ENCODE assay signal across 19 cellular contexts in the genomic region with DNA sequence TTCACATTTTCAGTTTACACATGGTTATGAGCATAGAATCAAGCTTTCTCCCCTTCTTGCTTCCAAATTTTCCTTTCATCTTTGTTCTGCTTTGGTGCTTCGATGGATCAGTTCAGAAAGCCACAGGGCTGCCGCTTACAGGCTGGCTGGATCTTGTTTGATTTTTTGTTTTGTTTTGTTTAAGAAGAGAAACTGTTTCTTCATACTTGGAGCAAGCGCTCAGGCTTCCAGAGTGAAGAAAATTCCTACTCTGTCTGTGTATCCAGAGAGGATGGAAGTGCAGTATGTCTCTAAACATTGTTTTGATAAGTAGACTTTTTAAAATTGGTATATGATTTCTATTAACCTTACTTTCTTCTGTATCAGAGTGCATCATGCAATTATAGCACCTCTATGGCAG.
A peak's percentile ranks its signal among the peaks of the same experiment; 100 is the strongest.
DNase-seq lines count a peak whose midpoint lies in the region; ATAC-seq and TF ChIP-seq lines count a peak whose summit lies in the region.
"Had no signal": no experiment of that assay in that cellular context is flagged by ENCODE, and none has a peak within 500 bp of the region (broad histone marks: within the 10 kb centered on the region; RNA-seq: fewer than 3 reads in every experiment).

No MANE protein-coding gene starts in this region.

- no peak for DNase-seq in GM23338 (ENCODE audit: low spot score)
- no peak for DNase-seq in WTC11 (ENCODE audit: low spot score)
- DNase-seq in fibroblast of peridontal ligament (ENCODE audit: extremely low read depth), result peak; percentile 64
- DNase-seq in osteoblast (ENCODE audit: insufficient read length, low spot score, missing footprints), result peak; percentile 17
- no peak for DNase-seq in GM19238 (ENCODE audit: insufficient read length, low spot score)
- no peak for DNase-seq in SIG-M5 (lab: John Stamatoyannopoulos, UW)
- DNase-seq in activated CD8-positive, alpha-beta memory T cell treated with anti-CD3 and anti-CD28 coated beads, Interleukin-2, amount 10 ng/mL, durations not matched to agents 7 days and 5 days, result no peak
- DNase-seq in NCI-H2107 (lab: John Stamatoyannopoulos, UW), result no peak
- DNase-seq: DMS79 treated with DMSO at 0.1 percent for 48 hours; MM.1S; NCI-H1092; NCI-H1436 treated with DMSO at 0.1 percent for 48 hours; NCI-H2081; NCI-H69; NK-92 treated with Interleukin-12 subunit alpha and Interleukin-12 subunit beta, amount 100 ng/mL, for 24 hours had no signal

- H3K9me3 Mint-ChIP-seq in GM23338 (no peaks in the 10 kb centered on the region), WTC11 (no peaks in the 10 kb centered on the region)
- no peaks in the 10 kb centered on the region for H3K9me3 Mint-ChIP-seq in activated CD8-positive, alpha-beta memory T cell treated with anti-CD3 and anti-CD28 coated beads, Interleukin-2, amount 10 ng/mL, durations not matched to agents 7 days and 5 days (ENCODE audit: low read depth)

- H3K36me3 ChIP-seq in GM23338 (ENCODE audit: insufficient read depth) (no peaks in the 10 kb centered on the region), osteoblast (ENCODE audit: insufficient read depth, low read length) (no peaks in the 10 kb centered on the region)
- H3K36me3 ChIP-seq: HAP-1 had no signal

- H3K79me2 ChIP-seq in GM23338 (replicated peaks; ENCODE audit: insufficient read depth) (peaks cover 100% of the 10 kb centered on the region), osteoblast (ENCODE audit: insufficient read depth, low read length) (peaks cover 96% of the 10 kb centered on the region)

- H3K4me1 Mint-ChIP-seq in GM23338, result peaks cover 87% of the 10 kb centered on the region
- H3K4me1 Mint-ChIP-seq in WTC11, result peaks cover 92% of the 10 kb centered on the region
- H3K4me1 Mint-ChIP-seq in activated CD8-positive, alpha-beta memory T cell treated with anti-CD3 and anti-CD28 coated beads, Interleukin-2, amount 10 ng/mL, durations not matched to agents 7 days and 5 days, result peaks cover 29% of the 10 kb centered on the region

- H3K36me3 Mint-ChIP-seq in GM23338 (ENCODE audit: low read depth), result no peaks in the 10 kb centered on the region; the same call in 2 of the 3 replicates
- no peaks in the 10 kb centered on the region for H3K36me3 Mint-ChIP-seq in WTC11
- peaks cover 5% of the 10 kb centered on the region for H3K36me3 Mint-ChIP-seq in activated CD8-positive, alpha-beta memory T cell treated with anti-CD3 and anti-CD28 coated beads, Interleukin-2, amount 10 ng/mL, durations not matched to agents 7 days and 5 days

- H4K20me1 ChIP-seq in GM23338 (replicated peaks; ENCODE audit: insufficient read depth), result peaks cover 19% of the 10 kb centered on the region
- H4K20me1 ChIP-seq in osteoblast (ENCODE audit: insufficient read depth, low read length), result peaks cover 40% of the 10 kb centered on the region

- H3K27ac Mint-ChIP-seq in GM23338, result peak overlapping the region; percentile 9; the same call in 1 of the 2 replicates
- peak overlapping the region; percentile 19; the same call in 1 of the 2 replicates for H3K27ac Mint-ChIP-seq in WTC11
- no peak overlapping the region for H3K27ac Mint-ChIP-seq in activated CD8-positive, alpha-beta memory T cell treated with anti-CD3 and anti-CD28 coated beads, Interleukin-2, amount 10 ng/mL, durations not matched to agents 7 days and 5 days

- no peaks in the 10 kb centered on the region for H3K9me3 ChIP-seq in osteoblast (ENCODE audit: low read depth, low read length)
- H3K9me3 ChIP-seq: HAP-1 had no signal

- CTCF ChIA-PET in WTC11 (lab: Charles Lee), result no interaction called here
- CTCF ChIA-PET in activated CD8-positive, alpha-beta memory T cell treated with anti-CD3 and anti-CD28 coated beads, Interleukin-2, amount 10 ng/mL, durations not matched to agents 7 days and 5 days (lab: Charles Lee), result no interaction called here

- POLR2A ChIA-PET in WTC11 (lab: Charles Lee), result no interaction called here

- H3K4me3 Mint-ChIP-seq in GM23338, result no peak overlapping the region
- H3K4me3 Mint-ChIP-seq in WTC11, result no peak overlapping the region
- no peak overlapping the region for H3K4me3 Mint-ChIP-seq in activated CD8-positive, alpha-beta memory T cell treated with anti-CD3 and anti-CD28 coated beads, Interleukin-2, amount 10 ng/mL, durations not matched to agents 7 days and 5 days

- no peaks in the 10 kb centered on the region for H3F3A ChIP-seq in GM23338 (replicated peaks; ENCODE audit: low read depth)

- H3K4me3 ChIP-seq in GM23338 (no peak overlapping the region), osteoblast (ENCODE audit: insufficient read depth, low read length) (no peak overlapping the region)
- H3K4me3 ChIP-seq: HAP-1 had no signal

- no peak for ATAC-seq in GM23338
- ATAC-seq in WTC11, result no peak
- no peak for ATAC-seq in activated CD8-positive, alpha-beta memory T cell treated with anti-CD3 and anti-CD28 coated beads, Interleukin-2, amount 10 ng/mL, durations not matched to agents 7 days and 5 days
- ATAC-seq: Right ventricle myocardium inferior had no signal

- H3K27me3 Mint-ChIP-seq in GM23338 (ENCODE audit: insufficient read depth, low read depth, poor library complexity) (peaks cover 11% of the 10 kb centered on the region), WTC11 (ENCODE audit: low read depth) (no peaks in the 10 kb centered on the region)
- no peaks in the 10 kb centered on the region for H3K27me3 Mint-ChIP-seq in activated CD8-positive, alpha-beta memory T cell treated with anti-CD3 and anti-CD28 coated beads, Interleukin-2, amount 10 ng/mL, durations not matched to agents 7 days and 5 days

- no peak for TF ChIP-seq CTCF in GM23338 (conservative IDR thresholded peaks at IDR 0.05; ENCODE audit: low read depth in 2 of 2)
- TF ChIP-seq CTCF in WTC11 (IDR thresholded peaks at IDR 0.05), result no peak
- TF ChIP-seq CTCF in osteoblast (IDR thresholded peaks at IDR 0.05; ENCODE audit: extremely low read depth, low read depth, low read length), result no peak

- H3K9me2 ChIP-seq in GM23338 (ENCODE audit: insufficient read depth), result no peaks in the 10 kb centered on the region

- no peak overlapping the region for H3K4me2 ChIP-seq in GM23338
- peak overlapping the region; percentile 27 for H3K4me2 ChIP-seq in osteoblast (ENCODE audit: insufficient read depth, low read length)

- H3K4me1 ChIP-seq in GM23338 (ENCODE audit: insufficient read depth) (peaks cover 63% of the 10 kb centered on the region), osteoblast (ENCODE audit: insufficient read depth, low read length) (no peaks in the 10 kb centered on the region)

- no peak overlapping the region for H3K27ac ChIP-seq in GM23338 (ENCODE audit: low read depth)
- H3K27ac ChIP-seq in osteoblast (ENCODE audit: low read depth, low read length), result no peak overlapping the region
- H3K27ac ChIP-seq: C4-2B, HL-60 had no signal

- H3K27me3 ChIP-seq in GM23338 (ENCODE audit: insufficient read depth), result no peaks in the 10 kb centered on the region
- H3K27me3 ChIP-seq in osteoblast (ENCODE audit: insufficient read depth, low read length), result no peaks in the 10 kb centered on the region

- H2AFZ ChIP-seq in GM23338 (no peak overlapping the region), osteoblast (ENCODE audit: low read length) (no peak overlapping the region)

TF ChIP-seq in GM23338, 12 proteins besides CTCF, POLR2A, EP300 and RAD21 (continues in another document):
- TF ChIP-seq POLR2AphosphoS5 (IDR thresholded peaks at IDR 0.05; ENCODE audit: low read depth) (no peak), JUNB (IDR thresholded peaks at IDR 0.05; ENCODE audit: unreplicated experiment) (no peak), ETS1 (IDR thresholded peaks at IDR 0.05) (no peak), CREB1 (CRISPR knock-in tag; IDR thresholded peaks at IDR 0.05; ENCODE audit: low read depth) (no peak), STAT1 (IDR thresholded peaks at IDR 0.05; ENCODE audit: unreplicated experiment) (no peak), ZNF114 (CRISPR knock-in tag; IDR thresholded peaks at IDR 0.05) (no peak), NANOG (IDR thresholded peaks at IDR 0.05; ENCODE audit: borderline replicate concordance) (no peak), EZH2 (IDR thresholded peaks at IDR 0.05; ENCODE audit: low read depth, unreplicated experiment) (no peak)

TF ChIP-seq in WTC11, 78 proteins besides CTCF, POLR2A, EP300 and RAD21 (continues in another document):
- TF ChIP-seq, protein P1, sequence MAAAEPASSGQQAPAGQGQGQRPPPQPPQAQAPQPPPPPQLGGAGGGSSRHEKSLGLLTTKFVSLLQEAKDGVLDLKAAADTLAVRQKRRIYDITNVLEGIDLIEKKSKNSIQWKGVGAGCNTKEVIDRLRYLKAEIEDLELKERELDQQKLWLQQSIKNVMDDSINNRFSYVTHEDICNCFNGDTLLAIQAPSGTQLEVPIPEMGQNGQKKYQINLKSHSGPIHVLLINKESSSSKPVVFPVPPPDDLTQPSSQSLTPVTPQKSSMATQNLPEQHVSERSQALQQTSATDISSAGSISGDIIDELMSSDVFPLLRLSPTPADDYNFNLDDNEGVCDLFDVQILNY (CRISPR knock-in tag; IDR thresholded peaks at IDR 0.05), result no peak
- no peak for TF ChIP-seq TP53 (CRISPR knock-in tag; IDR thresholded peaks at IDR 0.05)
- no peak for TF ChIP-seq PREB (CRISPR knock-in tag; IDR thresholded peaks at IDR 0.05; ENCODE audit: borderline replicate concordance)
- no peak for TF ChIP-seq GTF2I (CRISPR knock-in tag; conservative IDR thresholded peaks at IDR 0.05)
- no peak for TF ChIP-seq ZNF263 (CRISPR knock-in tag; IDR thresholded peaks at IDR 0.05; ENCODE audit: low read depth)
- TF ChIP-seq, protein P2, sequence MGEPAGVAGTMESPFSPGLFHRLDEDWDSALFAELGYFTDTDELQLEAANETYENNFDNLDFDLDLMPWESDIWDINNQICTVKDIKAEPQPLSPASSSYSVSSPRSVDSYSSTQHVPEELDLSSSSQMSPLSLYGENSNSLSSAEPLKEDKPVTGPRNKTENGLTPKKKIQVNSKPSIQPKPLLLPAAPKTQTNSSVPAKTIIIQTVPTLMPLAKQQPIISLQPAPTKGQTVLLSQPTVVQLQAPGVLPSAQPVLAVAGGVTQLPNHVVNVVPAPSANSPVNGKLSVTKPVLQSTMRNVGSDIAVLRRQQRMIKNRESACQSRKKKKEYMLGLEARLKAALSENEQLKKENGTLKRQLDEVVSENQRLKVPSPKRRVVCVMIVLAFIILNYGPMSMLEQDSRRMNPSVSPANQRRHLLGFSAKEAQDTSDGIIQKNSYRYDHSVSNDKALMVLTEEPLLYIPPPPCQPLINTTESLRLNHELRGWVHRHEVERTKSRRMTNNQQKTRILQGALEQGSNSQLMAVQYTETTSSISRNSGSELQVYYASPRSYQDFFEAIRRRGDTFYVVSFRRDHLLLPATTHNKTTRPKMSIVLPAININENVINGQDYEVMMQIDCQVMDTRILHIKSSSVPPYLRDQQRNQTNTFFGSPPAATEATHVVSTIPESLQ (CRISPR knock-in tag; IDR thresholded peaks at IDR 0.05), result no peak
- TF ChIP-seq ZNF671 (CRISPR knock-in tag; IDR thresholded peaks at IDR 0.05), result no peak

Comparison
In these comparisons a context has a peak if more than half of its experiments do, and no peak if none do; other contexts are left out.
1. DNase-seq: peak in fibroblast of peridontal ligament (single experiment) and osteoblast (single experiment); none in GM23338 (single experiment), WTC11 (single experiment), GM19238 (single experiment), SIG-M5 (single experiment), activated CD8-positive, alpha-beta memory T cell treated with anti-CD3 and anti-CD28 coated beads, Interleukin-2, amount 10 ng/mL, durations not matched to agents 7 days and 5 days (single experiment) and NCI-H2107 (single experiment).